In genomic region chr19:795691-796581, GRCh38 we compare ENCODE assay signal across 1 cellular context.
TF ChIP-seq lines count a peak whose summit lies in the region.

No MANE protein-coding gene starts in this region.

TF ChIP-seq in endothelial cell of umbilical vein, 7 proteins besides CTCF, POLR2A, EP300 and RAD21:
- TF ChIP-seq JUN (IDR thresholded peaks at IDR 0.05; ENCODE audit: borderline replicate concordance, insufficient read depth, insufficient read length, low read depth), result no peak
- TF ChIP-seq EZH2 (IDR thresholded peaks at IDR 0.05; ENCODE audit: borderline replicate concordance, low read depth, low read length, severe bottlenecking), result no peak
- TF ChIP-seq GATA2 (IDR thresholded peaks at IDR 0.05; ENCODE audit: insufficient read depth, insufficient read length, low read depth, low read length), result no peak
- no peak for TF ChIP-seq MYC (IDR thresholded peaks at IDR 0.05; ENCODE audit: low read depth, low read length)
- no peak for TF ChIP-seq MAX (IDR thresholded peaks at IDR 0.05; ENCODE audit: insufficient read depth, insufficient read length)
- TF ChIP-seq FOS (IDR thresholded peaks at IDR 0.05; ENCODE audit: borderline replicate concordance, insufficient read depth, low read length), result no peak
- TF ChIP-seq POLR2AphosphoS5 (IDR thresholded peaks at IDR 0.05; ENCODE audit: insufficient read depth, low read depth, low read length), result no peak
TF ChIP-seq in endothelial cell of umbilical vein: peak in this region for 0.
